Comparison of ENCODE assay signal across 8 cellular contexts in the genomic region with DNA sequence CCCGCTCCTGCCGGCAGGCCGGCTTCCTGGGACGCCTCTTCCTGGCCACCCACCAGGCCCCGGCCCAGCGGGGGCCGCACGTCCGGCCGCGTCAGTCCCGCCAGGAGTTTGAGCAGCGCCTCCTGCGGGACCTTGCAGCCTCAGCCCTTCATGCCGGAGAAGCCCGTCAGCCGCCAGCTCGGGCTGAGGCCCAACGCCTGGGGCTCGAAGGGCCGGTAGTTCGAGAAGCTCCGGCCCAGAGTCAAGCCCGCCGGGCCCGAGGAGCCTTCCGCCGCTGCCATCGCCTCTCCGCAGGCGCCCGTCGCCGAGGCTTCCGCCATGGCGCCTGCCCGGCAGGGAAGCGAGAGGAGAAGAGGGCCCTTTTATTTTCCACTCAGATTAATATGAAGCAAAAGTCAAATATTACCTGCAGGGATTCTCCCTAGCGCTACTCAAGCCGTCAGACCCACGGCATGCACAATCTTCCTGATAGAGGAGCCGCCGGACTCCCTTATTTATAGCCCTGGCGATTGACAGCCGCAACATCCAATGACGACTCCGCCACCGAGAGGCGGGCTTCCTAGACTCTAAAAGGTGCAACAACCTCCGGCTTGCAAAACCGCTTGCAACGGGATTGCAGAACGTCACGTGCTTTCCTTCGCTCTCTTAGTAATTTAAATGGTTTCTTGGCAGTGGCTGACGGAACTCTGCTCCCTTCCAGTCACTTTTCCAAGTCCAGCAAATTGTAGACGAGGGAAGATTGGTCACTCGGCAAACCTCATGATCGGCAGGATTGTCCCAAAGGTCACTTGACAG. TPM values are rescaled to one million over a fixed set of nuclear protein-coding genes. Genes with fewer than 3 reads are reported as not detected.
A peak's percentile ranks its signal among the peaks of the same experiment; 100 is the strongest.
DNase-seq lines count a peak whose midpoint lies in the region; ATAC-seq and TF ChIP-seq lines count a peak whose summit lies in the region.

A gene with protein sequence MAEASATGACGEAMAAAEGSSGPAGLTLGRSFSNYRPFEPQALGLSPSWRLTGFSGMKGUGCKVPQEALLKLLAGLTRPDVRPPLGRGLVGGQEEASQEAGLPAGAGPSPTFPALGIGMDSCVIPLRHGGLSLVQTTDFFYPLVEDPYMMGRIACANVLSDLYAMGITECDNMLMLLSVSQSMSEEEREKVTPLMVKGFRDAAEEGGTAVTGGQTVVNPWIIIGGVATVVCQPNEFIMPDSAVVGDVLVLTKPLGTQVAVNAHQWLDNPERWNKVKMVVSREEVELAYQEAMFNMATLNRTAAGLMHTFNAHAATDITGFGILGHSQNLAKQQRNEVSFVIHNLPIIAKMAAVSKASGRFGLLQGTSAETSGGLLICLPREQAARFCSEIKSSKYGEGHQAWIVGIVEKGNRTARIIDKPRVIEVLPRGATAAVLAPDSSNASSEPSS (minus strand): TSS at position 467 of the 795 bp plus-strand sequence. CDS start 147 bp downstream, at position 320.

- H3K36me3 ChIP-seq in DOHH2 (ENCODE audit: control insufficient read depth, low read length), result peaks cover 33% of the 10 kb centered on the region

- peaks cover 45% of the 10 kb centered on the region for H3K4me1 Mint-ChIP-seq in activated T-helper 2 cell treated with anti-CD3 and anti-CD28 coated beads, Interferon-gamma antibody, Interleukin-2, Interleukin-4, amounts not matched to agents 10 μg/mL and 5 μg/mL and 100 μg/mL, durations not matched to agents 14 hours and 24 hours and 36 hours (ENCODE audit: low read depth)
- peaks cover 34 to 39% of the 10 kb centered on the region in 2 donors for H3K4me1 Mint-ChIP-seq in natural killer cell treated with Interleukin-12 subunit alpha and Interleukin-12 subunit beta and Interleukin-15 and Interleukin-18, amount 100 ng/mL, for 72 hours (ENCODE audit: low read depth in 2 of 2)

- CTCF ChIA-PET in RWPE1 (lab: Yijun Ruan, JAX), result interaction anchor here (0.7 to 0.9 kb wide), 2 partner anchors 183 to 355 kb away, joined by 3 read pairs; no protein-coding TSS in a partner anchor

- H3K4me3 ChIP-seq in DOHH2 (ENCODE audit: low read length) (peak within 1 kb of the TSS; percentile 91), LNCaP clone FGC (ENCODE audit: low read depth, low read length) (peak within 1 kb of the TSS; percentile 96), fibroblast of pulmonary artery (replicated peaks; ENCODE audit: low read depth, low read length) (peak within 1 kb of the TSS; percentile 76)

- no peaks in the 10 kb centered on the region for H3K27me3 Mint-ChIP-seq in activated T-helper 2 cell treated with anti-CD3 and anti-CD28 coated beads, Interferon-gamma antibody, Interleukin-2, Interleukin-4, amounts not matched to agents 10 μg/mL and 5 μg/mL and 100 μg/mL, durations not matched to agents 14 hours and 24 hours and 36 hours (ENCODE audit: low read depth)
- no peaks in the 10 kb centered on the region for H3K27me3 Mint-ChIP-seq in natural killer cell treated with Interleukin-12 subunit alpha and Interleukin-12 subunit beta and Interleukin-15 and Interleukin-18, amount 100 ng/mL, for 72 hours

- H3K27ac ChIP-seq in DOHH2 (ENCODE audit: low read depth, low read length) (peak within 1 kb of the TSS; percentile 76), RWPE1 (peak within 1 kb of the TSS; percentile 87)

- H4K20me1 ChIP-seq in DOHH2 (ENCODE audit: control insufficient read depth, insufficient read depth, low read depth, low read length), result peaks cover 21% of the 10 kb centered on the region

- ATAC-seq in GM21786 (IDR thresholded peaks at IDR 0.05; ENCODE audit: unreplicated experiment), result peak; percentile 89
- peak; percentile 94 to 96 for ATAC-seq in natural killer cell treated with Interleukin-12 subunit alpha and Interleukin-12 subunit beta and Interleukin-15 and Interleukin-18, amount 100 ng/mL, for 72 hours
- ATAC-seq in stimulated activated naive CD8-positive, alpha-beta T cell treated with anti-CD3 and anti-CD28 coated beads, Interleukin-15, Interleukin-2, amounts not matched to agents 100 U/mL and 50 U/mL, for 24 hours, result peak; percentile 95

- H3K9me3 ChIP-seq in DOHH2 (ENCODE audit: control insufficient read depth, insufficient read depth, low read length), result no peaks in the 10 kb centered on the region

- no peaks in the 10 kb centered on the region for H3K27me3 ChIP-seq in DOHH2 (ENCODE audit: control insufficient read depth, low read length)

- H3K79me2 ChIP-seq in DOHH2 (ENCODE audit: control insufficient read depth, low read length), result peaks cover 42% of the 10 kb centered on the region

- H3K4me3 Mint-ChIP-seq in activated T-helper 2 cell treated with anti-CD3 and anti-CD28 coated beads, Interferon-gamma antibody, Interleukin-2, Interleukin-4, amounts not matched to agents 10 μg/mL and 5 μg/mL and 100 μg/mL, durations not matched to agents 14 hours and 24 hours and 36 hours (ENCODE audit: low read depth), result peak within 1 kb of the TSS; percentile 88
- H3K4me3 Mint-ChIP-seq in natural killer cell treated with Interleukin-12 subunit alpha and Interleukin-12 subunit beta and Interleukin-15 and Interleukin-18, amount 100 ng/mL, for 72 hours, result peak within 1 kb of the TSS; percentile 93

- peak; percentile 99 for DNase-seq in LNCaP clone FGC (ENCODE audit: low read depth)
- DNase-seq in RWPE1 (ENCODE audit: low spot score), result peak; percentile 98
- DNase-seq in activated T-helper 2 cell treated with anti-CD3 and anti-CD28 coated beads, Interferon-gamma antibody, Interleukin-2, Interleukin-4, amounts not matched to agents 10 μg/mL and 5 μg/mL and 100 μg/mL, durations not matched to agents 14 hours and 24 hours and 36 hours (ENCODE audit: low spot score), result peak; percentile 95
- DNase-seq in fibroblast of pulmonary artery (ENCODE audit: low read depth), result peak; percentile 99
- DNase-seq in natural killer cell treated with Interleukin-12 subunit alpha and Interleukin-12 subunit beta and Interleukin-15 and Interleukin-18, amount 100 ng/mL, for 72 hours (ENCODE audit: low spot score), result peak; percentile 96
- peak; percentile 96 for DNase-seq in stimulated activated naive CD8-positive, alpha-beta T cell treated with anti-CD3 and anti-CD28 coated beads, Interleukin-15, Interleukin-2, amounts not matched to agents 100 U/mL and 50 U/mL, for 24 hours

- peaks cover 33% of the 10 kb centered on the region for H3K36me3 Mint-ChIP-seq in activated T-helper 2 cell treated with anti-CD3 and anti-CD28 coated beads, Interferon-gamma antibody, Interleukin-2, Interleukin-4, amounts not matched to agents 10 μg/mL and 5 μg/mL and 100 μg/mL, durations not matched to agents 14 hours and 24 hours and 36 hours (ENCODE audit: low read depth)
- peaks cover 12% of the 10 kb centered on the region for H3K36me3 Mint-ChIP-seq in natural killer cell treated with Interleukin-12 subunit alpha and Interleukin-12 subunit beta and Interleukin-15 and Interleukin-18, amount 100 ng/mL, for 72 hours

- H3K27ac Mint-ChIP-seq in activated T-helper 2 cell treated with anti-CD3 and anti-CD28 coated beads, Interferon-gamma antibody, Interleukin-2, Interleukin-4, amounts not matched to agents 10 μg/mL and 5 μg/mL and 100 μg/mL, durations not matched to agents 14 hours and 24 hours and 36 hours, result peak within 1 kb of the TSS; percentile 94
- peak within 1 kb of the TSS; percentile 76 to 96 for H3K27ac Mint-ChIP-seq in natural killer cell treated with Interleukin-12 subunit alpha and Interleukin-12 subunit beta and Interleukin-15 and Interleukin-18, amount 100 ng/mL, for 72 hours

- H3F3A ChIP-seq in DOHH2 (ENCODE audit: control insufficient read depth, insufficient read depth), result peaks cover 34% of the 10 kb centered on the region

- peak within 1 kb of the TSS; percentile 96 for H3K4me2 ChIP-seq in DOHH2 (ENCODE audit: low read length)

- intact Hi-C loops in activated T-helper 2 cell treated with anti-CD3 and anti-CD28 coated beads, Interferon-gamma antibody, Interleukin-2, Interleukin-4, amounts not matched to agents 10 μg/mL and 5 μg/mL and 100 μg/mL, durations not matched to agents 14 hours and 24 hours and 36 hours (cut with micrococcal nuclease), result loop anchor here (1.0 to 5.0 kb wide), 4 partner anchors 11 to 82 kb away; a partner anchor contains a TSS

- peaks cover 58% of the 10 kb centered on the region for H3K4me1 ChIP-seq in DOHH2 (ENCODE audit: control insufficient read depth, low read length)

- POLR2A ChIA-PET in RWPE1 (lab: Yijun Ruan, JAX; ENCODE audit: low non-redundant PET), result interaction anchor here (1.1 kb wide), 1 partner anchor 90 kb away, joined by 4 read pairs; no protein-coding TSS in a partner anchor

- no peaks in the 10 kb centered on the region for H3K9me3 Mint-ChIP-seq in activated T-helper 2 cell treated with anti-CD3 and anti-CD28 coated beads, Interferon-gamma antibody, Interleukin-2, Interleukin-4, amounts not matched to agents 10 μg/mL and 5 μg/mL and 100 μg/mL, durations not matched to agents 14 hours and 24 hours and 36 hours
- no peaks in the 10 kb centered on the region for H3K9me3 Mint-ChIP-seq in natural killer cell treated with Interleukin-12 subunit alpha and Interleukin-12 subunit beta and Interleukin-15 and Interleukin-18, amount 100 ng/mL, for 72 hours

- peak; percentile 59 for TF ChIP-seq CTCF in DOHH2 (IDR thresholded peaks at IDR 0.05; ENCODE audit: low read depth, low read length, poor library complexity, severe bottlenecking)
- TF ChIP-seq CTCF in LNCaP clone FGC (IDR thresholded peaks at IDR 0.05; ENCODE audit: control insufficient read depth, extremely low read depth, insufficient read depth), result peak; percentile 54
- TF ChIP-seq CTCF in RWPE1 (conservative IDR thresholded peaks at IDR 0.05; ENCODE audit: low read depth), result peak; percentile 61
- peak; percentile 39 for TF ChIP-seq CTCF in fibroblast of pulmonary artery (IDR thresholded peaks at IDR 0.05; ENCODE audit: low read length, missing control alignments)

- no peaks in the 10 kb centered on the region for H3K9me2 ChIP-seq in DOHH2 (replicated peaks; ENCODE audit: control insufficient read depth, low read length)

RNA-seq across cellular contexts. Expression of the gene that starts here (rescaled TPM):
- total RNA-seq in activated T-helper 2 cell treated with anti-CD3 and anti-CD28 coated beads, Interferon-gamma antibody, Interleukin-2, Interleukin-4, amounts not matched to agents 10 μg/mL and 5 μg/mL and 100 μg/mL, durations not matched to agents 14 hours and 24 hours and 36 hours, result 82.9 and 84.1 TPM in 2 replicates
- total RNA-seq in natural killer cell treated with Interleukin-12 subunit alpha and Interleukin-12 subunit beta and Interleukin-15 and Interleukin-18, amount 100 ng/mL, for 72 hours, result 10 to 100 TPM; 84.7 to 91.4 TPM

Comparison
In these comparisons a context has a peak if more than half of its experiments do, and no peak if none do; other contexts are left out.
1. Peak in every context shown above with its lines: DNase-seq, ATAC-seq, H3K4me3 ChIP-seq and H3K27ac ChIP-seq.